In genomic region chr9:124040186-124040920, GRCh38 we compare ENCODE assay signal across 1 cellular context.
TF ChIP-seq lines count a peak whose summit lies in the region.

No MANE protein-coding gene starts in this region.

TF ChIP-seq in HEK293, 187 proteins besides CTCF, POLR2A, EP300 and RAD21 (continued from another document):
- TF ChIP-seq ZNF148 (tag by site-specific recombination; IDR thresholded peaks at IDR 0.05; ENCODE audit: borderline replicate concordance): no peak
